Comparison of ENCODE assay signal across 13 cellular contexts in the genomic region with DNA sequence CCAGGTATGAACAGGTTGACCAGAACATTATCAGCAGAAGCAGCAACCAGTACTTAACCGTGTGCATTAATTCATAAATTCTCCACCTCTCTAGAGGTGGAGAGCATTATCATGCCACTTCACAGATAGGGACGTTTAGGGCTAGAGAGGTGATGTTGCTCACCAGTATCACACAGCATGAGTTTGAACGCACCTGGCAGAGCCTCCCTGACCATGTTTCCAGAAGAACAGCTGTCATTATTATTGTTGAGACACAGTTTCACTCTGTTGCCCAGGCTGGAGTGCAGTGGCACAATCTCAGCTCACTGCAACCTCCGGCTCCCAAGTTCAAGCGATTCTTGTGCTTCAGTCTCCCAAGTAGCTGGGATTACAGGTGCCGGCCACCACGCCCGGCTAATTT. TPM values are rescaled to one million over a fixed set of nuclear protein-coding genes. Genes with fewer than 3 reads are reported as not detected.
DNase-seq lines count a peak whose midpoint lies in the region; ATAC-seq and TF ChIP-seq lines count a peak whose summit lies in the region.
"Had no signal": no experiment of that assay in that cellular context is flagged by ENCODE, and none has a peak within 500 bp of the region (broad histone marks: within the 10 kb centered on the region; RNA-seq: fewer than 3 reads in every experiment).

No MANE protein-coding gene starts in this region.

- WGBS in GM23248 (ENCODE audit: low coverage in 1 of 2, low lambda C conversion rate in 2 of 2, missing lambda C conversion rate in 2 of 2), 2 experiments = 60 to 64% methylated on average over 8 of the region's 8 CpGs
- 94% methylated on average over 8 of the region's 8 CpGs for WGBS in mesenchymal stem cell
- WGBS in suprapubic skin = 87% methylated on average over 8 of the region's 8 CpGs

- peaks cover 15% of the 10 kb centered on the region; the same call in 1 of the 2 replicates for H3K4me1 ChIP-seq in GM23248 (ENCODE audit: insufficient read depth)
- H3K4me1 ChIP-seq in adipocyte (ENCODE audit: control insufficient read depth, insufficient read depth, low read length) = peaks cover 51% of the 10 kb centered on the region
- H3K4me1 ChIP-seq in mesenchymal stem cell (ENCODE audit: control insufficient read depth, insufficient read depth, low read depth, low read length) = peaks cover 39% of the 10 kb centered on the region
- peaks cover 47% of the 10 kb centered on the region for H3K4me1 ChIP-seq in suprapubic skin
- H3K4me1 ChIP-seq in osteoblast (ENCODE audit: insufficient read depth, low read length) = peaks cover 23% of the 10 kb centered on the region

- no peak overlapping the region for H2AFZ ChIP-seq in GM23248
- H2AFZ ChIP-seq in mesenchymal stem cell (ENCODE audit: low read depth, low read length) = no peak overlapping the region
- no peak overlapping the region for H2AFZ ChIP-seq in osteoblast (ENCODE audit: low read length)

- no peak overlapping the region for H3K4me2 ChIP-seq in GM23248 (ENCODE audit: unreplicated experiment)
- H3K4me2 ChIP-seq in mesenchymal stem cell (ENCODE audit: low read length, poor library complexity, severe bottlenecking) = no peak overlapping the region
- no peak overlapping the region for H3K4me2 ChIP-seq in osteoblast (ENCODE audit: insufficient read depth, low read length)

- H2BK12ac ChIP-seq in mesenchymal stem cell (ENCODE audit: low read length in 2 of 2) = peak overlapping the region in 1 of 2 experiments; percentile 23

- peaks cover 44% of the 10 kb centered on the region for H3F3A ChIP-seq in GM23248 (ENCODE audit: insufficient read depth)

- H3K27me3 ChIP-seq in GM23248 (replicated peaks; ENCODE audit: insufficient read depth) (no peaks in the 10 kb centered on the region), adipocyte (replicated peaks; ENCODE audit: control insufficient read depth, insufficient read depth, low read length) (no peaks in the 10 kb centered on the region), mesenchymal stem cell (ENCODE audit: control insufficient read depth in 1 of 2, insufficient read depth in 1 of 2, low read length in 2 of 2) (no peaks in the 10 kb centered on the region), suprapubic skin (no peaks in the 10 kb centered on the region), osteoblast (ENCODE audit: insufficient read depth, low read length) (no peaks in the 10 kb centered on the region)
- H3K27me3 ChIP-seq: body of pancreas, right lobe of liver had no signal

- no peak overlapping the region for H4K91ac ChIP-seq in mesenchymal stem cell (ENCODE audit: low read length)

- no peak overlapping the region for H3K23ac ChIP-seq in mesenchymal stem cell (ENCODE audit: low read length in 2 of 2)

- peaks cover 94% of the 10 kb centered on the region for H3K79me2 ChIP-seq in GM23248 (ENCODE audit: insufficient read depth)
- peaks cover 86% of the 10 kb centered on the region for H3K79me2 ChIP-seq in osteoblast (ENCODE audit: insufficient read depth, low read length)

- H3K18ac ChIP-seq in mesenchymal stem cell (ENCODE audit: low read depth in 1 of 2, low read length in 2 of 2) = no peak overlapping the region

- TF ChIP-seq POLR2A in suprapubic skin (IDR thresholded peaks at IDR 0.05) = no peak

- TF ChIP-seq EP300 in suprapubic skin (IDR thresholded peaks at IDR 0.05) = no peak

- H2BK120ac ChIP-seq in mesenchymal stem cell (ENCODE audit: low read depth, low read length) = no peak overlapping the region

- H3K9me2 ChIP-seq in GM23248 (ENCODE audit: insufficient read depth) = no peaks in the 10 kb centered on the region

- H3K4ac ChIP-seq in mesenchymal stem cell (ENCODE audit: low read depth in 1 of 2, low read length in 2 of 2) = no peak overlapping the region

- H3K36me3 ChIP-seq in GM23248 (ENCODE audit: low read depth) (peaks cover 27% of the 10 kb centered on the region), adipocyte (ENCODE audit: control insufficient read depth, insufficient read depth, low read length, severe bottlenecking) (peaks cover 65% of the 10 kb centered on the region), mesenchymal stem cell (ENCODE audit: control insufficient read depth in 1 of 2, insufficient read depth in 2 of 2, low read depth in 1 of 2, low read length in 2 of 2) (peaks cover 59 to 90% of the 10 kb centered on the region in 2 experiments), suprapubic skin (peaks cover 26% of the 10 kb centered on the region), osteoblast (ENCODE audit: insufficient read depth, low read length) (peaks cover 68% of the 10 kb centered on the region)

- H3K9me3 ChIP-seq in GM23248 (ENCODE audit: low read depth) (no peaks in the 10 kb centered on the region), adipocyte (ENCODE audit: control insufficient read depth, low read length) (no peaks in the 10 kb centered on the region), mesenchymal stem cell (ENCODE audit: control insufficient read depth, low read length) (no peaks in the 10 kb centered on the region), suprapubic skin (no peaks in the 10 kb centered on the region), osteoblast (ENCODE audit: low read depth, low read length) (no peaks in the 10 kb centered on the region)
- H3K9me3 ChIP-seq: body of pancreas, right lobe of liver had no signal

- H3K79me1 ChIP-seq in mesenchymal stem cell (replicated peaks; ENCODE audit: low read length, poor library complexity, severe bottlenecking) = no peaks in the 10 kb centered on the region

- H4K8ac ChIP-seq in mesenchymal stem cell (ENCODE audit: low read length) = no peak overlapping the region

- in situ Hi-C loops in GM23248 (cut with MboI) = no loop called here

- no peak for DNase-seq in GM23248
- DNase-seq in adipocyte (ENCODE audit: low read depth) = no peak
- no peak for DNase-seq in mesenchymal stem cell
- no peak for DNase-seq in suprapubic skin (ENCODE audit: low spot score in 2 of 2)
- DNase-seq in osteoblast (ENCODE audit: insufficient read length, low spot score, missing footprints) = no peak
- no peak for DNase-seq in NCI-H2107 (lab: John Stamatoyannopoulos, UW)
- DNase-seq: activated CD4-positive, alpha-beta T cell treated with anti-CD3 and anti-CD28 coated beads for 1 hour; activated CD8-positive, alpha-beta memory T cell treated with anti-CD3 and anti-CD28 coated beads, Interleukin-2, amount 50 U/mL, for 48 hours; activated naive CD4-positive, alpha-beta T cell treated with Interleukin-2 at 50 U/mL for 16 hours; nephron progenitor cell; right lobe of liver had no signal

- no peak overlapping the region for H3K4me3 ChIP-seq in GM23248
- H3K4me3 ChIP-seq in adipocyte (ENCODE audit: low read length) = no peak overlapping the region
- H3K4me3 ChIP-seq in mesenchymal stem cell (ENCODE audit: insufficient read depth in 1 of 2, low read depth in 1 of 2, low read length in 2 of 2) = peak overlapping the region in 1 of 2 experiments; percentile 40
- H3K4me3 ChIP-seq in suprapubic skin = no peak overlapping the region
- H3K4me3 ChIP-seq in osteoblast (ENCODE audit: insufficient read depth, low read length) = no peak overlapping the region
- H3K4me3 ChIP-seq: body of pancreas, right lobe of liver had no signal

- H2BK15ac ChIP-seq in mesenchymal stem cell (ENCODE audit: low read depth, poor library complexity, severe bottlenecking) = no peak overlapping the region

- H3K14ac ChIP-seq in mesenchymal stem cell (ENCODE audit: low read length in 2 of 2) = no peak overlapping the region

- peak overlapping the region; percentile 38 for H3K27ac ChIP-seq in GM23248
- peak overlapping the region; percentile 85 for H3K27ac ChIP-seq in mesenchymal stem cell (ENCODE audit: low read length, poor library complexity, severe bottlenecking)
- H3K27ac ChIP-seq in suprapubic skin = peak overlapping the region; percentile 71
- H3K27ac ChIP-seq in osteoblast (ENCODE audit: low read depth, low read length) = no peak overlapping the region

- no peak for TF ChIP-seq CTCF in suprapubic skin (IDR thresholded peaks at IDR 0.05)
- TF ChIP-seq CTCF in osteoblast (IDR thresholded peaks at IDR 0.05; ENCODE audit: extremely low read depth, low read depth, low read length) = no peak

- no peak overlapping the region for H3K9ac ChIP-seq in GM23248
- peak overlapping the region; percentile 47 for H3K9ac ChIP-seq in adipocyte (ENCODE audit: low read length)
- H3K9ac ChIP-seq in mesenchymal stem cell (ENCODE audit: low read length) = peak overlapping the region; percentile 46

- H2BK5ac ChIP-seq in mesenchymal stem cell (ENCODE audit: low read depth, low read length, poor library complexity, severe bottlenecking) = peak overlapping the region; percentile 0

- peak overlapping the region; percentile 8 for H2AK5ac ChIP-seq in mesenchymal stem cell (ENCODE audit: low read length, severe bottlenecking)

- ATAC-seq in GM18858 (IDR thresholded peaks at IDR 0.05; ENCODE audit: unreplicated experiment) = no peak

- no peaks in the 10 kb centered on the region for H4K20me1 ChIP-seq in GM23248 (ENCODE audit: insufficient read depth)
- peaks cover 17% of the 10 kb centered on the region for H4K20me1 ChIP-seq in osteoblast (ENCODE audit: insufficient read depth, low read length)

RNA-seq across cellular contexts. Expression of gene KANK2, which starts 6.8 kb away (rescaled TPM):
- 215 and 278 TPM in 2 replicates for total RNA-seq in GM23248 (2014; rRNA removed; shearing (Covaris generic))
- 76.3 and 77.1 TPM in 2 replicates for polyA plus RNA-seq in GM23248 (2016; fragmentation: Nextera tagmentation; extraction: Ambion mirVana)
- 197 TPM for polyA plus RNA-seq in mesenchymal stem cell (2013, experiment 1 of 2)
- 192 TPM for polyA plus RNA-seq in mesenchymal stem cell (2013, experiment 2 of 2)
- total RNA-seq in suprapubic skin = 10 to 100 TPM; 42.5 to 75.5 (median 65.1) TPM
- total RNA-seq in osteoblast = 253 and 295 TPM in 2 replicates

RNA-seq across cellular contexts. Expression of gene SPC24, which starts 34.9 kb away (rescaled TPM):
- 9.5 and 19.8 TPM in 2 replicates for total RNA-seq in GM23248 (2014; rRNA removed; shearing (Covaris generic))
- 14.8 and 16.2 TPM in 2 replicates for polyA plus RNA-seq in GM23248 (2016; fragmentation: Nextera tagmentation; extraction: Ambion mirVana)
- 3.2 TPM for polyA plus RNA-seq in mesenchymal stem cell (2013, experiment 1 of 2)
- 3.0 TPM for polyA plus RNA-seq in mesenchymal stem cell (2013, experiment 2 of 2)
- 1 to 10 TPM; 1.8 to 4.0 (median 3.7) TPM for total RNA-seq in suprapubic skin
- 5.4 and 6.5 TPM in 2 replicates for total RNA-seq in osteoblast

RNA-seq across cellular contexts. Expression of gene ANGPTL8, which starts 48.9 kb away (rescaled TPM):
- total RNA-seq in GM23248 (2014; rRNA removed; shearing (Covaris generic)) = 1.7 TPM in 1 of 2 replicates, not detected in the other
- not detected in 2 replicates for polyA plus RNA-seq in GM23248 (2016; fragmentation: Nextera tagmentation; extraction: Ambion mirVana)
- polyA plus RNA-seq in mesenchymal stem cell (2013, experiment 1 of 2) = 0.18 TPM
- polyA plus RNA-seq in mesenchymal stem cell (2013, experiment 2 of 2) = not detected
- total RNA-seq in suprapubic skin (not detected), osteoblast (not detected in 2 replicates)
- total RNA-seq: body of pancreas had no signal
